15 cellular contexts compared by ENCODE assay signal in the genomic region with DNA sequence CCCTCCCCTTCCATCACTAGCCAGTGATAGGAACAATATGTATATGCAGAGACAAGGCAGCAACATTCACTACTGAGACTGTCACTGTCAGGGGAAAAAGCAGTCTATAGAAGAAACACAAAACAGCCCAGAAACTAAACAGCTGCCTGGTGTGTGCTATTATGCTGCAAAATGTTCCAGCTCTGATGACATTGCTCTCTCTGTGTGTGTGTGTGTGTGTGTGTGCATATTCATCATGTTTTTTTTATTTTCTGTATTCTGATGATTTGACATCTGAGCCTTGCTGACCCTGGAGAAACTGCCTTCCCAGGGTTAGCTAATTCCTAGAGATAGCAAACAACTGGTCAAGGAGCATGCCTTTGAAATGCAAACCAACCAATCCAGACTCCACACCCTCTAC.
DNase-seq lines count a peak whose midpoint lies in the region; TF ChIP-seq lines count a peak whose summit lies in the region.
"Had no signal": no experiment of that assay in that cellular context is flagged by ENCODE, and none has a peak within 500 bp of the region (broad histone marks: within the 10 kb centered on the region; RNA-seq: fewer than 3 reads in every experiment).

No MANE protein-coding gene starts in this region.

- CTCF ChIA-PET in GM10248 (lab: Yijun Ruan, JAX), result interaction anchor here (1.5 kb wide), 1 partner anchor 8 kb away, joined by 3 read pairs; no protein-coding TSS in a partner anchor

- TF ChIP-seq CTCF in fibroblast of mammary gland (conservative IDR thresholded peaks at IDR 0.05; ENCODE audit: control insufficient read depth, insufficient read depth, low read depth, low read length) (no peak), GM10248 (IDR thresholded peaks at IDR 0.05; ENCODE audit: control extremely low read depth, extremely low read depth, low read depth, missing control alignments) (no peak)

- POLR2A ChIA-PET in GM10248 (lab: Yijun Ruan, JAX), result no interaction called here

- H3K4me3 ChIP-seq in fibroblast of mammary gland (ENCODE audit: control insufficient read depth, low read depth, low read length), result no peak overlapping the region

- DNase-seq in LHCN-M2 (ENCODE audit: low read depth) (peak; percentile 2), fibroblast of mammary gland (ENCODE audit: low read depth) (peak; percentile 37), myocyte (ENCODE audit: low read depth) (peak; percentile 1), stromal cell of bone marrow (ENCODE audit: low read depth) (peak; percentile 39), NCI-H526 treated with DMSO at 0.1 percent for 48 hours (lab: John Stamatoyannopoulos, UW) (no peak), NOMO-1 (lab: John Stamatoyannopoulos, UW; ENCODE audit: unreplicated experiment in 2 of 2) (no peak), GM10248 (ENCODE audit: extremely low spot score) (no peak)
- DNase-seq: ACHN; AML-193; H9; NCI-H1092; NCI-H1436 treated with DMSO at 0.1 percent for 48 hours; NCI-H2029 treated with DMSO at 0.1 percent for 48 hours; NCI-H446 treated with DMSO at 0.1 percent for 48 hours; NK-92 treated with Interleukin-12 subunit alpha and Interleukin-12 subunit beta, amount 100 ng/mL, for 24 hours had no signal

Comparison
In these comparisons a context has a peak if more than half of its experiments do, and no peak if none do; other contexts are left out.
1. DNase-seq: peak in LHCN-M2 (single experiment), fibroblast of mammary gland (single experiment), myocyte (single experiment) and stromal cell of bone marrow (single experiment); none in NCI-H526 treated with DMSO at 0.1 percent for 48 hours (single experiment), NOMO-1 (0 of 2) and GM10248 (single experiment).